In genomic region chr21:44914176-44914874, GRCh38 we compare ENCODE assay signal across 1 cellular context.
TF ChIP-seq lines count a peak whose summit lies in the region.

No MANE protein-coding gene starts in this region.

TF ChIP-seq in GM23338, 12 proteins besides CTCF, POLR2A, EP300 and RAD21 (continued from another document):
- TF ChIP-seq REST (IDR thresholded peaks at IDR 0.05; ENCODE audit: unreplicated experiment): no peak
